Comparison of ENCODE assay signal across 16 cellular contexts in genomic region chr11:106990322-106990721, GRCh38. TPM values are rescaled to one million over a fixed set of nuclear protein-coding genes. Genes with fewer than 3 reads are reported as not detected.
DNase-seq lines count a peak whose midpoint lies in the region; ATAC-seq and TF ChIP-seq lines count a peak whose summit lies in the region.
"Had no signal": no experiment of that assay in that cellular context is flagged by ENCODE, and none has a peak within 500 bp of the region (broad histone marks: within the 10 kb centered on the region; RNA-seq: fewer than 3 reads in every experiment).

No MANE protein-coding gene starts in this region.

- TF ChIP-seq POLR2A in spleen (IDR thresholded peaks at IDR 0.05), result no peak

- peak; percentile 55 for DNase-seq in NCI-H2171 (lab: John Stamatoyannopoulos, UW)
- DNase-seq in right cardiac atrium, result peak; percentile 12 to 61 (median 40)
- peak; percentile 66 for DNase-seq in spleen
- DNase-seq in activated CD4-positive, alpha-beta T cell treated with anti-CD3 and anti-CD28 coated beads for 4 hours, result no peak
- DNase-seq: activated effector memory CD4-positive, alpha-beta T cell treated with anti-CD3 and anti-CD28 coated beads, Interleukin-2, amount 50 U/mL, for 16 hours; DMS79 treated with DMSO at 0.1 percent for 48 hours; mammary epithelial cell; NCI-H1048; NCI-H446 treated with DMSO at 0.1 percent for 48 hours; small intestine; stimulated activated naive CD4-positive, alpha-beta T cell had no signal

- no peaks in the 10 kb centered on the region for H3K36me3 ChIP-seq in spleen

- 69% methylated on average over 10 of the region's 10 CpGs for WGBS in right cardiac atrium
- WGBS in spleen, 5 donors, result 67 to 89% (median 84%) methylated on average over 10 of the region's 10 CpGs

- H3K9me3 ChIP-seq in right cardiac atrium (ENCODE audit: control insufficient read depth, low read length) (no peaks in the 10 kb centered on the region), spleen (no peaks in the 10 kb centered on the region)

- no peak overlapping the region for H3K4me3 ChIP-seq in right cardiac atrium (ENCODE audit: low read length)
- H3K4me3 ChIP-seq in spleen, result no peak overlapping the region

- ATAC-seq in right cardiac atrium (peak; percentile 37 to 42), GM18867 (IDR thresholded peaks at IDR 0.05; ENCODE audit: unreplicated experiment) (no peak), HG02571 (IDR thresholded peaks at IDR 0.05; ENCODE audit: unreplicated experiment) (no peak)
- ATAC-seq: PC-3 had no signal

- H3K27ac Mint-ChIP-seq in brain, result peak overlapping the region in 4 of 5 experiments; percentile 11 to 89 (median 50)
- H3K27ac Mint-ChIP-seq: IgD-negative memory B cell had no signal

- TF ChIP-seq CTCF in brain (conservative IDR thresholded peaks at IDR 0.05), result no peak
- TF ChIP-seq CTCF in spleen (IDR thresholded peaks at IDR 0.05 in 8 of 11, conservative IDR thresholded peaks at IDR 0.05 in 3 of 11), result no peak

- peak overlapping the region in 1 of 5 experiments; percentile 52 for H3K4me3 Mint-ChIP-seq in brain
- H3K4me3 Mint-ChIP-seq: IgD-negative memory B cell had no signal

- no peaks in the 10 kb centered on the region for H3K9me3 Mint-ChIP-seq in brain
- H3K9me3 Mint-ChIP-seq: IgD-negative memory B cell had no signal

- H3K27me3 Mint-ChIP-seq in brain, result no peaks in the 10 kb centered on the region
- H3K27me3 Mint-ChIP-seq: IgD-negative memory B cell had no signal

- no peak overlapping the region for H3K27ac ChIP-seq in right cardiac atrium (ENCODE audit: low read length)
- H3K27ac ChIP-seq in spleen, result peak overlapping the region in 6 of 8 donors; percentile 14 to 68 (median 40)

- no peaks in the 10 kb centered on the region for H3K36me3 Mint-ChIP-seq in brain
- H3K36me3 Mint-ChIP-seq: IgD-negative memory B cell had no signal

- intact Hi-C loops in right cardiac atrium (cut with DNase I) (no loop called here), spleen (cut with DNase I; ENCODE audit: low total_unique reads) (no loop called here)

- H3K27me3 ChIP-seq in right cardiac atrium (ENCODE audit: control insufficient read depth, insufficient read depth), result no peaks in the 10 kb centered on the region
- H3K27me3 ChIP-seq in spleen (replicated peaks in 1 of 7), result no peaks in the 10 kb centered on the region

- H3K4me1 ChIP-seq in right cardiac atrium (ENCODE audit: control insufficient read depth, insufficient read depth, low read length) (peaks cover 5% of the 10 kb centered on the region), spleen (peaks cover 0 to 6% (median 0%) of the 10 kb centered on the region in 6 donors)

- H3K4me1 Mint-ChIP-seq in brain, result peaks cover 57% of the 10 kb centered on the region
- H3K4me1 Mint-ChIP-seq: IgD-negative memory B cell had no signal

RNA-seq across cellular contexts. Expression of gene GUCY1A2, which starts 28.0 kb away (rescaled TPM):
- polyA plus RNA-seq in brain (ENCODE audit: insufficient read depth, low read depth, low replicate concordance) (0.49 TPM), right cardiac atrium (0.43 TPM), spleen (under 1 TPM; 0.32 to 0.99 (median 0.59) TPM)
- total RNA-seq in right cardiac atrium (1 to 10 TPM; 1.8 to 9.0 (median 2.9) TPM), spleen (10 to 100 TPM in 6 of 7 donors, 1 to 10 TPM in 1; 9.4 to 64.0 (median 25.4) TPM)
- total RNA-seq: PC-3 had no signal
- polyA plus RNA-seq: IgD-negative memory B cell, mammary epithelial cell had no signal

Comparison
In these comparisons a context has a peak if more than half of its experiments do, and no peak if none do; other contexts are left out.
1. DNase-seq: peak in NCI-H2171 (single experiment), right cardiac atrium (3 of 3) and spleen (single experiment); none in activated CD4-positive, alpha-beta T cell treated with anti-CD3 and anti-CD28 coated beads for 4 hours (0 of 2).
2. ATAC-seq: peak in right cardiac atrium (2 of 2); none in GM18867 (single experiment) and HG02571 (single experiment).